Comparison of ENCODE assay signal across 38 cellular contexts in genomic region chrX:37541991-37542390, GRCh38. TPM values are rescaled to one million over a fixed set of nuclear protein-coding genes. Genes with fewer than 3 reads are reported as not detected.
"Had no signal": no experiment of that assay in that cellular context is flagged by ENCODE, and none has a peak within 500 bp of the region (broad histone marks: within the 10 kb centered on the region; RNA-seq: fewer than 3 reads in every experiment).

No MANE protein-coding gene starts in this region.

- H3K27ac ChIP-seq: adrenal gland, ascending aorta, body of pancreas, brain microvascular endothelial cell, breast epithelium, cardiac muscle cell had no signal

- H3K9me3 Mint-ChIP-seq: activated naive CD4-positive, alpha-beta T cell treated with anti-CD3 and anti-CD28 coated beads for 36 hours; activated naive CD4-positive, alpha-beta T cell treated with anti-CD3 and anti-CD28 coated beads, Interleukin-2, amount 10 ng/mL, durations not matched to agents 7 days and 5 days; activated naive CD4-positive, alpha-beta T cell treated with anti-CD3 and anti-CD28 coated beads, Interleukin-2, amount 50 U/mL, for 24 hours; activated naive CD4-positive, alpha-beta T cell treated with anti-CD3 and anti-CD28 coated beads, Interleukin-2, amount 50 U/mL, for 72 hours; activated naive CD8-positive, alpha-beta T cell treated with anti-CD3 and anti-CD28 coated beads for 36 hours; activated naive CD8-positive, alpha-beta T cell treated with anti-CD3 and anti-CD28 coated beads, Interleukin-2, amount 10 ng/mL, durations not matched to agents 7 days and 5 days; activated naive CD8-positive, alpha-beta T cell treated with anti-CD3 and anti-CD28 coated beads, Interleukin-2, amount 50 U/mL, for 24 hours; activated T-cell treated with anti-CD3 and anti-CD28 coated beads, Interleukin-2, amount 50 U/mL, for 24 hours; activated T-cell treated with anti-CD3 and anti-CD28 coated beads, Interleukin-2, amount 50 U/mL, for 4 hours; activated T-cell treated with anti-CD3 and anti-CD28 coated beads, Interleukin-2, amount 50 U/mL, for 72 hours; activated T-helper 1 cell treated with anti-CD3 and anti-CD28 coated beads, Interleukin-12 subunit alpha, Interleukin-12 subunit beta, Interleukin-2, Interleukin-4 antibody, amounts not matched to agents 30 ng/mL and 10 ng/mL and 1 ng/mL, durations not matched to agents 14 hours and 24 hours and 36 hours; activated T-helper 17 cell treated with anti-CD3 and anti-CD28 coated beads, Interleukin-2, amount 50 U/mL, for 72 hours; activated T-helper 2 cell treated with anti-CD3 and anti-CD28 coated beads, Interferon-gamma antibody, Interleukin-2, Interleukin-4, amounts not matched to agents 10 μg/mL and 5 μg/mL and 100 μg/mL, durations not matched to agents 14 hours and 24 hours and 36 hours; central memory CD8-positive, alpha-beta T cell had no signal

- H3K4me3 Mint-ChIP-seq: activated naive CD4-positive, alpha-beta T cell treated with anti-CD3 and anti-CD28 coated beads for 36 hours; activated naive CD4-positive, alpha-beta T cell treated with anti-CD3 and anti-CD28 coated beads, Interleukin-2, amount 10 ng/mL, durations not matched to agents 7 days and 5 days; activated naive CD4-positive, alpha-beta T cell treated with anti-CD3 and anti-CD28 coated beads, Interleukin-2, amount 50 U/mL, for 24 hours; activated naive CD8-positive, alpha-beta T cell; activated naive CD8-positive, alpha-beta T cell treated with anti-CD3 and anti-CD28 coated beads for 36 hours; activated naive CD8-positive, alpha-beta T cell treated with anti-CD3 and anti-CD28 coated beads, Interleukin-2, amount 10 ng/mL, durations not matched to agents 7 days and 5 days; activated naive CD8-positive, alpha-beta T cell treated with anti-CD3 and anti-CD28 coated beads, Interleukin-2, amount 50 U/mL, for 24 hours; activated T-cell treated with anti-CD3 and anti-CD28 coated beads, Interleukin-2, amount 50 U/mL, for 24 hours; activated T-cell treated with anti-CD3 and anti-CD28 coated beads, Interleukin-2, amount 50 U/mL, for 4 hours; activated T-cell treated with anti-CD3 and anti-CD28 coated beads, Interleukin-2, amount 50 U/mL, for 72 hours; activated T-helper 1 cell treated with anti-CD3 and anti-CD28 coated beads, Interleukin-12 subunit alpha, Interleukin-12 subunit beta, Interleukin-2, Interleukin-4 antibody, amounts not matched to agents 30 ng/mL and 10 ng/mL and 1 ng/mL, durations not matched to agents 14 hours and 24 hours and 36 hours; activated T-helper 17 cell treated with anti-CD3 and anti-CD28 coated beads, Interleukin-2, amount 50 U/mL, for 72 hours; brain; central memory CD8-positive, alpha-beta T cell had no signal

- H3K27me3 Mint-ChIP-seq: activated naive CD4-positive, alpha-beta T cell treated with anti-CD3 and anti-CD28 coated beads, Interleukin-2, amount 10 ng/mL, durations not matched to agents 7 days and 5 days; activated naive CD8-positive, alpha-beta T cell; activated naive CD8-positive, alpha-beta T cell treated with anti-CD3 and anti-CD28 coated beads for 36 hours; activated naive CD8-positive, alpha-beta T cell treated with anti-CD3 and anti-CD28 coated beads, Interleukin-2, amount 50 U/mL, for 24 hours; activated T-helper 17 cell treated with anti-CD3 and anti-CD28 coated beads, Interleukin-2, amount 50 U/mL, for 72 hours; brain had no signal

- H3K4me3 ChIP-seq: adrenal gland, ascending aorta, body of pancreas, breast epithelium, cardiac muscle cell had no signal

- FAIRE-seq: bronchial epithelial cell had no signal

- H3K27ac Mint-ChIP-seq: activated naive CD4-positive, alpha-beta T cell treated with anti-CD3 and anti-CD28 coated beads for 36 hours; activated naive CD4-positive, alpha-beta T cell treated with anti-CD3 and anti-CD28 coated beads, Interleukin-2, amount 10 ng/mL, durations not matched to agents 7 days and 5 days; activated naive CD4-positive, alpha-beta T cell treated with anti-CD3 and anti-CD28 coated beads, Interleukin-2, amount 50 U/mL, for 24 hours; activated naive CD4-positive, alpha-beta T cell treated with anti-CD3 and anti-CD28 coated beads, Interleukin-2, amount 50 U/mL, for 72 hours; activated naive CD8-positive, alpha-beta T cell; activated naive CD8-positive, alpha-beta T cell treated with anti-CD3 and anti-CD28 coated beads for 36 hours; activated naive CD8-positive, alpha-beta T cell treated with anti-CD3 and anti-CD28 coated beads, Interleukin-2, amount 10 ng/mL, durations not matched to agents 7 days and 5 days; activated naive CD8-positive, alpha-beta T cell treated with anti-CD3 and anti-CD28 coated beads, Interleukin-2, amount 50 U/mL, for 24 hours; activated T-cell treated with anti-CD3 and anti-CD28 coated beads, Interleukin-2, amount 50 U/mL, for 24 hours; activated T-cell treated with anti-CD3 and anti-CD28 coated beads, Interleukin-2, amount 50 U/mL, for 72 hours; activated T-helper 1 cell treated with anti-CD3 and anti-CD28 coated beads, Interleukin-12 subunit alpha, Interleukin-12 subunit beta, Interleukin-2, Interleukin-4 antibody, amounts not matched to agents 30 ng/mL and 10 ng/mL and 1 ng/mL, durations not matched to agents 14 hours and 24 hours and 36 hours; activated T-helper 17 cell treated with anti-CD3 and anti-CD28 coated beads, Interleukin-2, amount 50 U/mL, for 72 hours; activated T-helper 2 cell treated with anti-CD3 and anti-CD28 coated beads, Interferon-gamma antibody, Interleukin-2, Interleukin-4, amounts not matched to agents 10 μg/mL and 5 μg/mL and 100 μg/mL, durations not matched to agents 14 hours and 24 hours and 36 hours; brain had no signal

- H3K36me3 ChIP-seq: adrenal gland, ascending aorta, brain microvascular endothelial cell, breast epithelium, cardiac muscle cell had no signal

- H3K4me1 Mint-ChIP-seq: activated naive CD4-positive, alpha-beta T cell treated with anti-CD3 and anti-CD28 coated beads, Interleukin-2, amount 10 ng/mL, durations not matched to agents 7 days and 5 days; activated naive CD4-positive, alpha-beta T cell treated with anti-CD3 and anti-CD28 coated beads, Interleukin-2, amount 50 U/mL, for 24 hours; activated naive CD8-positive, alpha-beta T cell treated with anti-CD3 and anti-CD28 coated beads for 36 hours; activated naive CD8-positive, alpha-beta T cell treated with anti-CD3 and anti-CD28 coated beads, Interleukin-2, amount 10 ng/mL, durations not matched to agents 7 days and 5 days; activated naive CD8-positive, alpha-beta T cell treated with anti-CD3 and anti-CD28 coated beads, Interleukin-2, amount 50 U/mL, for 24 hours; activated T-helper 17 cell treated with anti-CD3 and anti-CD28 coated beads, Interleukin-2, amount 50 U/mL, for 72 hours; brain; central memory CD8-positive, alpha-beta T cell had no signal

- H3K4me1 ChIP-seq: adrenal gland, ascending aorta, body of pancreas, breast epithelium had no signal

- DNase-seq: activated effector memory CD4-positive, alpha-beta T cell treated with anti-CD3 and anti-CD28 coated beads, Interleukin-2, amount 50 U/mL, for 16 hours; activated effector memory CD4-positive, alpha-beta T cell treated with Interleukin-2 at 50 U/mL for 16 hours; activated gamma-delta T cell; activated gamma-delta T cell treated with Interleukin-2 at 50 U/mL for 16 hours; activated naive CD4-positive, alpha-beta T cell; activated naive CD4-positive, alpha-beta T cell treated with anti-CD3 and anti-CD28 coated beads for 36 hours; activated naive CD4-positive, alpha-beta T cell treated with anti-CD3 and anti-CD28 coated beads, Interleukin-2, amount 10 ng/mL, durations not matched to agents 7 days and 5 days; activated naive CD4-positive, alpha-beta T cell treated with anti-CD3 and anti-CD28 coated beads, Interleukin-2, amount 50 U/mL, for 16 hours; activated naive CD4-positive, alpha-beta T cell treated with Interleukin-2 at 50 U/mL for 16 hours; activated naive CD8-positive, alpha-beta T cell treated with anti-CD3 and anti-CD28 coated beads for 36 hours; activated naive CD8-positive, alpha-beta T cell treated with anti-CD3 and anti-CD28 coated beads, Interleukin-2, amount 10 ng/mL, durations not matched to agents 7 days and 5 days; activated naive CD8-positive, alpha-beta T cell treated with anti-CD3 and anti-CD28 coated beads, Interleukin-2, amount 50 U/mL, for 24 hours; activated T-cell treated with anti-CD3 and anti-CD28 coated beads, Interleukin-2, amount 50 U/mL, for 1 hour; activated T-cell treated with anti-CD3 and anti-CD28 coated beads, Interleukin-2, amount 50 U/mL, for 24 hours; activated T-cell treated with anti-CD3 and anti-CD28 coated beads, Interleukin-2, amount 50 U/mL, for 4 hours; activated T-cell treated with anti-CD3 and anti-CD28 coated beads, Interleukin-2, amount 50 U/mL, for 48 hours; activated T-cell treated with anti-CD3 and anti-CD28 coated beads, Interleukin-2, amount 50 U/mL, for 72 hours; adrenal gland; amniotic stem cell; amygdala; anterior cingulate cortex; body of pancreas; brain microvascular endothelial cell; caudate nucleus; central memory CD4-positive, alpha-beta T cell; cerebellar nuclear complex had no signal

- H3K9me3 ChIP-seq: adrenal gland, ascending aorta, body of pancreas had no signal

- H3K36me3 Mint-ChIP-seq: activated naive CD4-positive, alpha-beta T cell treated with anti-CD3 and anti-CD28 coated beads, Interleukin-2, amount 10 ng/mL, durations not matched to agents 7 days and 5 days; activated naive CD4-positive, alpha-beta T cell treated with anti-CD3 and anti-CD28 coated beads, Interleukin-2, amount 50 U/mL, for 24 hours; activated naive CD4-positive, alpha-beta T cell treated with anti-CD3 and anti-CD28 coated beads, Interleukin-2, amount 50 U/mL, for 72 hours; activated naive CD8-positive, alpha-beta T cell; activated naive CD8-positive, alpha-beta T cell treated with anti-CD3 and anti-CD28 coated beads for 36 hours; activated naive CD8-positive, alpha-beta T cell treated with anti-CD3 and anti-CD28 coated beads, Interleukin-2, amount 10 ng/mL, durations not matched to agents 7 days and 5 days; brain had no signal

RNA-seq across cellular contexts. Expression of gene LANCL3, which starts 29.5 kb away (rescaled TPM):
- polyA plus RNA-seq: cardiac muscle cell had no signal
